ENCODE assay signal across 10 cellular contexts in genomic region chr2:191748050-191748449, GRCh38.
A peak's percentile ranks its signal among the peaks of the same experiment; 100 is the strongest.
DNase-seq lines count a peak whose midpoint lies in the region; ATAC-seq and TF ChIP-seq lines count a peak whose summit lies in the region.
"Had no signal": no experiment of that assay in that cellular context is flagged by ENCODE, and none has a peak within 500 bp of the region (broad histone marks: within the 10 kb centered on the region; RNA-seq: fewer than 3 reads in every experiment).

No MANE protein-coding gene starts in this region.

- H3K27ac Mint-ChIP-seq in natural killer cell, result no peak overlapping the region
- no peak overlapping the region for H3K27ac Mint-ChIP-seq in activated CD8-positive, alpha-beta memory T cell treated with anti-CD3 and anti-CD28 coated beads, Interleukin-2, amount 10 ng/mL, durations not matched to agents 7 days and 5 days

- no peaks in the 10 kb centered on the region for H3K36me3 Mint-ChIP-seq in natural killer cell
- no peaks in the 10 kb centered on the region for H3K36me3 Mint-ChIP-seq in activated CD8-positive, alpha-beta memory T cell treated with anti-CD3 and anti-CD28 coated beads, Interleukin-2, amount 10 ng/mL, durations not matched to agents 7 days and 5 days

- no peaks in the 10 kb centered on the region for H3K4me1 Mint-ChIP-seq in natural killer cell
- H3K4me1 Mint-ChIP-seq in activated CD8-positive, alpha-beta memory T cell treated with anti-CD3 and anti-CD28 coated beads, Interleukin-2, amount 10 ng/mL, durations not matched to agents 7 days and 5 days, result peaks cover 10% of the 10 kb centered on the region

- intact Hi-C loops in natural killer cell (cut with micrococcal nuclease), result no loop called here

- no peaks in the 10 kb centered on the region for H3K9me3 Mint-ChIP-seq in natural killer cell
- no peaks in the 10 kb centered on the region for H3K9me3 Mint-ChIP-seq in activated CD8-positive, alpha-beta memory T cell treated with anti-CD3 and anti-CD28 coated beads, Interleukin-2, amount 10 ng/mL, durations not matched to agents 7 days and 5 days (ENCODE audit: low read depth)

- CTCF ChIA-PET in activated CD8-positive, alpha-beta memory T cell treated with anti-CD3 and anti-CD28 coated beads, Interleukin-2, amount 10 ng/mL, durations not matched to agents 7 days and 5 days (lab: Charles Lee), result interaction anchor here (0.6 to 1.4 kb wide), 2 partner anchors 8 to 415 kb away, joined by 3 read pairs; no protein-coding TSS in a partner anchor

- no peaks in the 10 kb centered on the region for H3K27me3 ChIP-seq in adipocyte (replicated peaks; ENCODE audit: control insufficient read depth, insufficient read depth, low read length)
- H3K27me3 ChIP-seq: BE2C had no signal

- peaks cover 34% of the 10 kb centered on the region for H3K4me1 ChIP-seq in adipocyte (ENCODE audit: control insufficient read depth, insufficient read depth, low read length)

- H3K36me3 ChIP-seq in adipocyte (ENCODE audit: control insufficient read depth, insufficient read depth, low read length, severe bottlenecking), result no peaks in the 10 kb centered on the region
- H3K36me3 ChIP-seq: BE2C had no signal

- no peak for TF ChIP-seq CTCF in natural killer cell (IDR thresholded peaks at IDR 0.05)

- peak; percentile 9 for ATAC-seq in GM19324 (IDR thresholded peaks at IDR 0.05; ENCODE audit: low FRiP score, unreplicated experiment)
- ATAC-seq in HG02885 (IDR thresholded peaks at IDR 0.05; ENCODE audit: poor library complexity, unreplicated experiment), result peak; percentile 42
- no peak for ATAC-seq in natural killer cell
- ATAC-seq in activated CD8-positive, alpha-beta memory T cell treated with anti-CD3 and anti-CD28 coated beads, Interleukin-2, amount 10 ng/mL, durations not matched to agents 7 days and 5 days, result no peak

- H3K4me3 ChIP-seq in adipocyte (ENCODE audit: low read length), result peak overlapping the region; percentile 20

- H3K27me3 Mint-ChIP-seq in natural killer cell (ENCODE audit: low read depth in 2 of 2), result peaks cover 0 to 6% of the 10 kb centered on the region in 2 donors
- peaks cover 17% of the 10 kb centered on the region for H3K27me3 Mint-ChIP-seq in activated CD8-positive, alpha-beta memory T cell treated with anti-CD3 and anti-CD28 coated beads, Interleukin-2, amount 10 ng/mL, durations not matched to agents 7 days and 5 days

- no peaks in the 10 kb centered on the region for H3K9me3 ChIP-seq in adipocyte (ENCODE audit: control insufficient read depth, low read length)
- H3K9me3 ChIP-seq: BE2C had no signal

- peak; percentile 33 for DNase-seq in AG08396 (ENCODE audit: low spot score)
- DNase-seq in adipocyte (ENCODE audit: low read depth), result peak; percentile 68
- no peak for DNase-seq in natural killer cell
- no peak for DNase-seq in Kasumi-1 (lab: John Stamatoyannopoulos, UW)
- DNase-seq in activated CD8-positive, alpha-beta memory T cell treated with anti-CD3 and anti-CD28 coated beads, Interleukin-2, amount 10 ng/mL, durations not matched to agents 7 days and 5 days, result no peak
- no peak for DNase-seq in stimulated activated CD4-positive, alpha-beta T cell treated with anti-CD3 and anti-CD28 coated beads, Interleukin-15, amount 100 ng/mL, for 24 hours
- DNase-seq: BE2C, glutamatergic neuron had no signal

- no peak overlapping the region for H3K4me3 Mint-ChIP-seq in natural killer cell
- H3K4me3 Mint-ChIP-seq in activated CD8-positive, alpha-beta memory T cell treated with anti-CD3 and anti-CD28 coated beads, Interleukin-2, amount 10 ng/mL, durations not matched to agents 7 days and 5 days, result no peak overlapping the region

- peak overlapping the region; percentile 52 for H3K9ac ChIP-seq in adipocyte (ENCODE audit: low read length)

Comparison
In these comparisons a context has a peak if more than half of its experiments do, and no peak if none do; other contexts are left out.
1. DNase-seq: peak in AG08396 (single experiment) and adipocyte (single experiment); none in natural killer cell (single experiment), Kasumi-1 (0 of 2), activated CD8-positive, alpha-beta memory T cell treated with anti-CD3 and anti-CD28 coated beads, Interleukin-2, amount 10 ng/mL, durations not matched to agents 7 days and 5 days (single experiment) and stimulated activated CD4-positive, alpha-beta T cell treated with anti-CD3 and anti-CD28 coated beads, Interleukin-15, amount 100 ng/mL, for 24 hours (single experiment).
2. ATAC-seq: peak in GM19324 (single experiment) and HG02885 (single experiment); none in natural killer cell (0 of 3) and activated CD8-positive, alpha-beta memory T cell treated with anti-CD3 and anti-CD28 coated beads, Interleukin-2, amount 10 ng/mL, durations not matched to agents 7 days and 5 days (single experiment).